Comparison of ENCODE assay signal across 8 cellular contexts in genomic region chr17:40343126-40344119, GRCh38. TPM values are rescaled to one million over a fixed set of nuclear protein-coding genes. Genes with fewer than 3 reads are reported as not detected.
DNase-seq lines count a peak whose midpoint lies in the region; ATAC-seq, FAIRE-seq and TF ChIP-seq lines count a peak whose summit lies in the region.

No MANE protein-coding gene starts in this region.

- H2AFZ ChIP-seq in hepatocyte: no peak overlapping the region

- TF ChIP-seq CTCF in hepatocyte (IDR thresholded peaks at IDR 0.05; ENCODE audit: poor library complexity) (no peak), omental fat pad (IDR thresholded peaks at IDR 0.05) (no peak)

- H3K27ac Mint-ChIP-seq in activated T-helper 1 cell treated with anti-CD3 and anti-CD28 coated beads, Interleukin-12 subunit alpha, Interleukin-12 subunit beta, Interleukin-2, Interleukin-4 antibody, amounts not matched to agents 30 ng/mL and 10 ng/mL and 1 ng/mL, durations not matched to agents 14 hours and 24 hours and 36 hours: peak overlapping the region; percentile 3

- peak overlapping the region; percentile 71 for H3K4me3 Mint-ChIP-seq in activated T-helper 1 cell treated with anti-CD3 and anti-CD28 coated beads, Interleukin-12 subunit alpha, Interleukin-12 subunit beta, Interleukin-2, Interleukin-4 antibody, amounts not matched to agents 30 ng/mL and 10 ng/mL and 1 ng/mL, durations not matched to agents 14 hours and 24 hours and 36 hours

- FAIRE-seq in small intestine (lab: Jason Lieb, UNC): no peak

- H3K4me1 Mint-ChIP-seq in activated T-helper 1 cell treated with anti-CD3 and anti-CD28 coated beads, Interleukin-12 subunit alpha, Interleukin-12 subunit beta, Interleukin-2, Interleukin-4 antibody, amounts not matched to agents 30 ng/mL and 10 ng/mL and 1 ng/mL, durations not matched to agents 14 hours and 24 hours and 36 hours (ENCODE audit: low read depth): peaks cover 54% of the 10 kb centered on the region

- no peak for ATAC-seq in GM21381 (IDR thresholded peaks at IDR 0.05; ENCODE audit: unreplicated experiment)
- no peak for ATAC-seq in omental fat pad (ENCODE audit: low FRiP score)
- ATAC-seq in GM21576 (IDR thresholded peaks at IDR 0.05; ENCODE audit: unreplicated experiment): no peak

- H3K9ac ChIP-seq in HUES64 (ENCODE audit: low read depth, low read length): no peak overlapping the region

- H3K9me3 ChIP-seq in HUES64 (ENCODE audit: insufficient read depth, low read depth, low read length): no peaks in the 10 kb centered on the region
- no peaks in the 10 kb centered on the region for H3K9me3 ChIP-seq in hepatocyte (ENCODE audit: low read depth)
- H3K9me3 ChIP-seq in small intestine (ENCODE audit: control insufficient read depth, low read depth): no peaks in the 10 kb centered on the region

- in situ Hi-C loops in G401 (cut with HindIII; ENCODE audit: low sequenced_read_pairs): no loop called here

- no peaks in the 10 kb centered on the region for H3K9me3 Mint-ChIP-seq in activated T-helper 1 cell treated with anti-CD3 and anti-CD28 coated beads, Interleukin-12 subunit alpha, Interleukin-12 subunit beta, Interleukin-2, Interleukin-4 antibody, amounts not matched to agents 30 ng/mL and 10 ng/mL and 1 ng/mL, durations not matched to agents 14 hours and 24 hours and 36 hours

- H3K9me2 ChIP-seq in hepatocyte (replicated peaks; ENCODE audit: insufficient read depth): no peaks in the 10 kb centered on the region

- H3K79me2 ChIP-seq in hepatocyte: peaks cover 89% of the 10 kb centered on the region

- H4K20me1 ChIP-seq in hepatocyte (ENCODE audit: insufficient read depth, poor library complexity, severe bottlenecking): peaks cover 27% of the 10 kb centered on the region

- no peaks in the 10 kb centered on the region for H3K36me3 ChIP-seq in HUES64 (ENCODE audit: insufficient read depth, low read length)
- no peaks in the 10 kb centered on the region for H3K36me3 ChIP-seq in hepatocyte (replicated peaks; ENCODE audit: insufficient read depth, low read depth)
- H3K36me3 ChIP-seq in small intestine (ENCODE audit: control insufficient read depth in 2 of 2, insufficient read depth in 2 of 2, low read length in 2 of 2): no peaks in the 10 kb centered on the region

- WGBS in HUES64: 39% methylated on average over 12 of the region's 15 CpGs
- 19% methylated on average over 15 of the region's 15 CpGs for WGBS in hepatocyte (ENCODE audit: low lambda C conversion rate, missing lambda C conversion rate)
- 11 to 26% (median 24%) methylated on average over 14 to 15 of the region's 15 CpGs for WGBS in small intestine, 3 donors

- DNase-seq in activated T-helper 1 cell treated with anti-CD3 and anti-CD28 coated beads, Interleukin-12 subunit alpha, Interleukin-12 subunit beta, Interleukin-2, Interleukin-4 antibody, amounts not matched to agents 30 ng/mL and 10 ng/mL and 1 ng/mL, durations not matched to agents 14 hours and 24 hours and 36 hours (ENCODE audit: low spot score): no peak
- no peak for DNase-seq in hepatocyte (ENCODE audit: low spot score)
- no peak for DNase-seq in small intestine
- DNase-seq in omental fat pad (ENCODE audit: low spot score): no peak
- DNase-seq in G401 (ENCODE audit: low spot score): no peak

- H3K4me1 ChIP-seq in HUES64 (ENCODE audit: insufficient read depth, low read length): peaks cover 46% of the 10 kb centered on the region
- peaks cover 59% of the 10 kb centered on the region for H3K4me1 ChIP-seq in hepatocyte (ENCODE audit: insufficient read depth)
- peaks cover 0 to 34% of the 10 kb centered on the region in 2 donors for H3K4me1 ChIP-seq in small intestine (ENCODE audit: control insufficient read depth in 2 of 2, insufficient read depth in 1 of 2, low read depth in 1 of 2, low read length in 1 of 2)

- H3K27me3 Mint-ChIP-seq in activated T-helper 1 cell treated with anti-CD3 and anti-CD28 coated beads, Interleukin-12 subunit alpha, Interleukin-12 subunit beta, Interleukin-2, Interleukin-4 antibody, amounts not matched to agents 30 ng/mL and 10 ng/mL and 1 ng/mL, durations not matched to agents 14 hours and 24 hours and 36 hours (ENCODE audit: insufficient read depth): no peaks in the 10 kb centered on the region

- peaks cover 84% of the 10 kb centered on the region for H3K27me3 ChIP-seq in HUES64 (ENCODE audit: insufficient read depth, low read length)
- no peaks in the 10 kb centered on the region for H3K27me3 ChIP-seq in hepatocyte
- no peaks in the 10 kb centered on the region for H3K27me3 ChIP-seq in small intestine (ENCODE audit: control insufficient read depth in 2 of 2, insufficient read depth in 2 of 2, low read length in 2 of 2)

- intact Hi-C loops in activated T-helper 1 cell treated with anti-CD3 and anti-CD28 coated beads, Interleukin-12 subunit alpha, Interleukin-12 subunit beta, Interleukin-2, Interleukin-4 antibody, amounts not matched to agents 30 ng/mL and 10 ng/mL and 1 ng/mL, durations not matched to agents 14 hours and 24 hours and 36 hours (cut with micrococcal nuclease): no loop called here

- H3K27ac ChIP-seq in HUES64 (ENCODE audit: low read depth, low read length) (no peak overlapping the region), hepatocyte (peak overlapping the region; percentile 99), small intestine (ENCODE audit: low read depth in 1 of 2, low read length in 1 of 2) (peak overlapping the region; percentile 93 to 98)

- peak overlapping the region; percentile 96 for H3K4me2 ChIP-seq in hepatocyte

- H3K36me3 Mint-ChIP-seq in activated T-helper 1 cell treated with anti-CD3 and anti-CD28 coated beads, Interleukin-12 subunit alpha, Interleukin-12 subunit beta, Interleukin-2, Interleukin-4 antibody, amounts not matched to agents 30 ng/mL and 10 ng/mL and 1 ng/mL, durations not matched to agents 14 hours and 24 hours and 36 hours (ENCODE audit: low read depth): peaks cover 18% of the 10 kb centered on the region

- peak overlapping the region; percentile 78 for H3K4me3 ChIP-seq in HUES64 (ENCODE audit: low read length)
- peak overlapping the region; percentile 95 for H3K4me3 ChIP-seq in hepatocyte
- H3K4me3 ChIP-seq in small intestine (ENCODE audit: low read depth in 1 of 2, low read length in 2 of 2): peak overlapping the region; percentile 78 to 79

RNA-seq across cellular contexts. Expression of gene GJD3, which starts 21.1 kb away (rescaled TPM):
- polyA plus RNA-seq in HUES64 (2013, experiment 1 of 2): not detected
- polyA plus RNA-seq in HUES64 (2013, experiment 2 of 2): not detected
- total RNA-seq in activated T-helper 1 cell treated with anti-CD3 and anti-CD28 coated beads, Interleukin-12 subunit alpha, Interleukin-12 subunit beta, Interleukin-2, Interleukin-4 antibody, amounts not matched to agents 30 ng/mL and 10 ng/mL and 1 ng/mL, durations not matched to agents 14 hours and 24 hours and 36 hours: 0.44 and 0.56 TPM in 2 replicates
- total RNA-seq in hepatocyte (0.47 TPM in 1 of 2 replicates, not detected in the other), omental fat pad (1 to 10 TPM in 1 of 4 donors, under 1 TPM in 1, not detected in 2; 0.60 to 2.0 TPM)
- polyA plus RNA-seq in hepatocyte (3.3 and 3.8 TPM in 2 replicates), small intestine (1 to 10 TPM in 1 of 3 donors, not detected in 2; 1.1 TPM)
- not detected in 2 replicates for total RNA-seq in G401 (2014; rRNA removed; shearing (Covaris generic))

RNA-seq across cellular contexts. Expression of gene RARA, which starts 34.4 kb away (rescaled TPM):
- 15.4 TPM for polyA plus RNA-seq in HUES64 (2013, experiment 1 of 2)
- 20.9 TPM for polyA plus RNA-seq in HUES64 (2013, experiment 2 of 2)
- 19.3 and 19.9 TPM in 2 replicates for total RNA-seq in activated T-helper 1 cell treated with anti-CD3 and anti-CD28 coated beads, Interleukin-12 subunit alpha, Interleukin-12 subunit beta, Interleukin-2, Interleukin-4 antibody, amounts not matched to agents 30 ng/mL and 10 ng/mL and 1 ng/mL, durations not matched to agents 14 hours and 24 hours and 36 hours
- 19.2 and 30.0 TPM in 2 replicates for total RNA-seq in hepatocyte
- polyA plus RNA-seq in hepatocyte: 33.1 and 34.4 TPM in 2 replicates
- 10 to 100 TPM; 28.8 to 40.7 (median 39.2) TPM for polyA plus RNA-seq in small intestine
- total RNA-seq in omental fat pad: 10 to 100 TPM; 26.7 to 61.5 (median 35.9) TPM
- 9.5 and 11.8 TPM in 2 replicates for total RNA-seq in G401 (2014; rRNA removed; shearing (Covaris generic))

RNA-seq across cellular contexts. Expression of gene CDC6, which starts 55.7 kb away (rescaled TPM):
- polyA plus RNA-seq in HUES64 (2013, experiment 1 of 2): 80.7 TPM
- polyA plus RNA-seq in HUES64 (2013, experiment 2 of 2): 75.9 TPM
- 130 and 135 TPM in 2 replicates for total RNA-seq in activated T-helper 1 cell treated with anti-CD3 and anti-CD28 coated beads, Interleukin-12 subunit alpha, Interleukin-12 subunit beta, Interleukin-2, Interleukin-4 antibody, amounts not matched to agents 30 ng/mL and 10 ng/mL and 1 ng/mL, durations not matched to agents 14 hours and 24 hours and 36 hours
- 5.8 and 8.6 TPM in 2 replicates for total RNA-seq in hepatocyte
- polyA plus RNA-seq in hepatocyte: 5.1 and 7.5 TPM in 2 replicates
- polyA plus RNA-seq in small intestine: 10 to 100 TPM in 1 of 3 donors, 1 to 10 TPM in 2; 2.5 to 10.7 (median 3.8) TPM
- total RNA-seq in omental fat pad: 1 to 10 TPM in 2 of 4 donors, under 1 TPM in 2; 0.56 to 4.3 (median 1.7) TPM
- total RNA-seq in G401 (2014; rRNA removed; shearing (Covaris generic)): 34.1 and 53.5 TPM in 2 replicates
